In the genomic region with DNA sequence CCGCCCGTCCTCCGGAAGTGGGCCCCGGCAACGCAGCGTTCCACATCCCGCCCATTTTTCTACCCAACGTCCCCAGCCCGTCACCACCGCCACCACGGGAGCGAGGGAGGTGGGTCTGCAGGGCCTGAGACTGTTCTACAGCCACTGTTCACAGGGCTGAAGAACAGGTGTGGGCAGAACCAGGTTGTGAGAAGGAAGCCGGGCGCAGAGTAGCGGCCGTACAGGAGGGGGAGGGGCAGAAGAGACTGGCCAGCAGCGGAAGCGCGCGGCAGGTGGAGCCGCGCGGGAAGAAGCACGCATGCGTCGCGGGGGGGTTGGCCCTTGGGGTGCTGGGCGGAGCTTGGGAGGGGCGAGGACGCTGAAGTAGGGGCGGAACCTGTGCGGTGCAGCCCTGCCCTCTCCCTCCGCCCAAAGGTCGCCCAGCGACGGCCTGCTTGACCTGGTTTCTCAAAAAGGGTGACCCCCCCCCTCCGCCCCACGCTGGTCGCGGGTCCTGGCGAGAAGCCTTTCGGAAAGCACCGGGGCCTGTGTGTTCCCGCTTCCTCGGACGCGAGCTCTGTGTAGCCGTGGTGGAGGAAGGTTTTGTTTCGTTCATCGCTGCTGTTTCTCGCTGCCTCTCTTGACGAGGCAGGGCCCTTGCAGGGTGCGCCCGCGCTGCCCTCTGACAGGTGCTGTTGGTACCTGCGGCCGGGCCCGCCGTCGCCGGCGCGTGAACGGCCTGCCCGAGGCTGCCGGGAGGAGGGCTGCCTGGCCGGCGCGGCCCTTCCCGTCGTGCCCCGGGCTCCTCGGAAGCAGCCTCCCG, we compare ENCODE assay signal across 1 cellular context.
TF ChIP-seq lines count a peak whose summit lies in the region.

No MANE protein-coding gene starts in this region.

TF ChIP-seq in GM12878, 131 proteins besides CTCF, POLR2A, EP300 and RAD21 (continued from another document and continues in another):
- TF ChIP-seq, protein P1, sequence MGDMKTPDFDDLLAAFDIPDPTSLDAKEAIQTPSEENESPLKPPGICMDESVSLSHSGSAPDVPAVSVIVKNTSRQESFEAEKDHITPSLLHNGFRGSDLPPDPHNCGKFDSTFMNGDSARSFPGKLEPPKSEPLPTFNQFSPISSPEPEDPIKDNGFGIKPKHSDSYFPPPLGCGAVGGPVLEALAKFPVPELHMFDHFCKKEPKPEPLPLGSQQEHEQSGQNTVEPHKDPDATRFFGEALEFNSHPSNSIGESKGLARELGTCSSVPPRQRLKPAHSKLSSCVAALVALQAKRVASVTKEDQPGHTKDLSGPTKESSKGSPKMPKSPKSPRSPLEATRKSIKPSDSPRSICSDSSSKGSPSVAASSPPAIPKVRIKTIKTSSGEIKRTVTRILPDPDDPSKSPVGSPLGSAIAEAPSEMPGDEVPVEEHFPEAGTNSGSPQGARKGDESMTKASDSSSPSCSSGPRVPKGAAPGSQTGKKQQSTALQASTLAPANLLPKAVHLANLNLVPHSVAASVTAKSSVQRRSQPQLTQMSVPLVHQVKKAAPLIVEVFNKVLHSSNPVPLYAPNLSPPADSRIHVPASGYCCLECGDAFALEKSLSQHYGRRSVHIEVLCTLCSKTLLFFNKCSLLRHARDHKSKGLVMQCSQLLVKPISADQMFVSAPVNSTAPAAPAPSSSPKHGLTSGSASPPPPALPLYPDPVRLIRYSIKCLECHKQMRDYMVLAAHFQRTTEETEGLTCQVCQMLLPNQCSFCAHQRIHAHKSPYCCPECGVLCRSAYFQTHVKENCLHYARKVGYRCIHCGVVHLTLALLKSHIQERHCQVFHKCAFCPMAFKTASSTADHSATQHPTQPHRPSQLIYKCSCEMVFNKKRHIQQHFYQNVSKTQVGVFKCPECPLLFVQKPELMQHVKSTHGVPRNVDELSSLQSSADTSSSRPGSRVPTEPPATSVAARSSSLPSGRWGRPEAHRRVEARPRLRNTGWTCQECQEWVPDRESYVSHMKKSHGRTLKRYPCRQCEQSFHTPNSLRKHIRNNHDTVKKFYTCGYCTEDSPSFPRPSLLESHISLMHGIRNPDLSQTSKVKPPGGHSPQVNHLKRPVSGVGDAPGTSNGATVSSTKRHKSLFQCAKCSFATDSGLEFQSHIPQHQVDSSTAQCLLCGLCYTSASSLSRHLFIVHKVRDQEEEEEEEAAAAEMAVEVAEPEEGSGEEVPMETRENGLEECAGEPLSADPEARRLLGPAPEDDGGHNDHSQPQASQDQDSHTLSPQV (IDR thresholded peaks at IDR 0.05), result peak; percentile 78; the same call in 1 of the 2 replicates
- TF ChIP-seq SRF (IDR thresholded peaks at IDR 0.05; ENCODE audit: low read depth in 2 of 2, low read length in 2 of 2) (no peak), MXI1 (IDR thresholded peaks at IDR 0.05; ENCODE audit: low read depth, low read length) (peak; percentile 23; the same call in 1 of the 2 replicates), HDAC6 (IDR thresholded peaks at IDR 0.05; ENCODE audit: unreplicated experiment) (no peak), BHLHE40 (IDR thresholded peaks at IDR 0.05; ENCODE audit: borderline replicate concordance in 1 of 2, low read depth in 2 of 2, low read length in 1 of 2) (peak in 1 of 2 experiments; percentile 73; a peak in 2 of 4 replicates), GATAD2B (conservative IDR thresholded peaks at IDR 0.05; ENCODE audit: low read depth) (peak; percentile 94), SREBF2 (IDR thresholded peaks at IDR 0.05; ENCODE audit: low read length) (no peak), ZNF384 (IDR thresholded peaks at IDR 0.05; ENCODE audit: borderline replicate concordance, low read depth, low read length) (no peak), YY1 (IDR thresholded peaks at IDR 0.05; ENCODE audit: low read depth, low read length) (peak; percentile 62; the same call in 1 of the 2 replicates), TAF1 (IDR thresholded peaks at IDR 0.05; ENCODE audit: borderline replicate concordance, low read depth, low read length) (peak; percentile 59; the same call in 1 of the 2 replicates), SMC3 (IDR thresholded peaks at IDR 0.05; ENCODE audit: borderline replicate concordance, low read length) (no peak), CHD4 (IDR thresholded peaks at IDR 0.05) (no peak), TCF12 (IDR thresholded peaks at IDR 0.05; ENCODE audit: low read depth, low read length) (peak; percentile 80), HCFC1 (IDR thresholded peaks at IDR 0.05; ENCODE audit: low read length) (peak; percentile 24; the same call in 1 of the 2 replicates), CBFB (IDR thresholded peaks at IDR 0.05; ENCODE audit: low read depth) (peak; percentile 80), BMI1 (IDR thresholded peaks at IDR 0.05; ENCODE audit: borderline replicate concordance) (peak; percentile 62; the same call in 1 of the 2 replicates), POLR2AphosphoS5 (IDR thresholded peaks at IDR 0.05; ENCODE audit: low read length) (peak; percentile 90), RCOR1 (conservative IDR thresholded peaks at IDR 0.05; ENCODE audit: low read depth, low read length) (peak; percentile 69; the same call in 1 of the 2 replicates), JUND (IDR thresholded peaks at IDR 0.05; ENCODE audit: low read depth, low read length) (no peak), SMARCA5 (IDR thresholded peaks at IDR 0.05) (peak; percentile 89), KAT2A (conservative IDR thresholded peaks at IDR 0.05; ENCODE audit: control insufficient read depth, low read depth, low read length) (no peak), ZZZ3 (IDR thresholded peaks at IDR 0.05; ENCODE audit: control insufficient read depth, insufficient read length, low read depth) (no peak), SIX5 (IDR thresholded peaks at IDR 0.05; ENCODE audit: low read depth, low read length, severe bottlenecking) (no peak), SIN3A (IDR thresholded peaks at IDR 0.05; ENCODE audit: low read depth, low read length) (peak; percentile 70), BRCA1 (IDR thresholded peaks at IDR 0.05; ENCODE audit: low read depth, low read length) (no peak), RAD51 (IDR thresholded peaks at IDR 0.05) (no peak), FOXM1 (IDR thresholded peaks at IDR 0.05; ENCODE audit: low read depth, low read length) (no peak), EED (IDR thresholded peaks at IDR 0.05; ENCODE audit: low read depth) (no peak), JUNB (IDR thresholded peaks at IDR 0.05) (no peak), ETV6 (conservative IDR thresholded peaks at IDR 0.05 in 1 of 2, IDR thresholded peaks at IDR 0.05 in 1 of 2; ENCODE audit: borderline replicate concordance in 1 of 2, low read depth in 1 of 2) (peak in 1 of 2 experiments; percentile 34; a peak in 1 of 4 replicates), POU2F2 (IDR thresholded peaks at IDR 0.05; ENCODE audit: borderline replicate concordance, low read depth, low read length) (peak; percentile 26; the same call in 1 of the 3 replicates), YBX1 (IDR thresholded peaks at IDR 0.05) (no peak), TARDBP (IDR thresholded peaks at IDR 0.05; ENCODE audit: borderline replicate concordance) (no peak; the same call in 1 of the 2 replicates), ASH2L (IDR thresholded peaks at IDR 0.05; ENCODE audit: borderline replicate concordance, low read depth) (no peak), NBN (IDR thresholded peaks at IDR 0.05) (peak; percentile 97), MTA3 (IDR thresholded peaks at IDR 0.05; ENCODE audit: borderline replicate concordance, low read length) (no peak), LARP7 (IDR thresholded peaks at IDR 0.05) (peak; percentile 95), SP1 (IDR thresholded peaks at IDR 0.05; ENCODE audit: low read depth, low read length) (peak; percentile 52), SMAD1 (IDR thresholded peaks at IDR 0.05; ENCODE audit: low read depth, partially characterized antibody) (peak; percentile 72), BACH1 (IDR thresholded peaks at IDR 0.05; ENCODE audit: borderline replicate concordance) (peak; percentile 72; the same call in 1 of the 2 replicates), NRF1 (conservative IDR thresholded peaks at IDR 0.05; ENCODE audit: low read depth, low read length) (peak; percentile 62), ZSCAN29 (IDR thresholded peaks at IDR 0.05) (peak; percentile 64; the same call in 1 of the 2 replicates), ZNF24 (IDR thresholded peaks at IDR 0.05) (no peak)
- TF ChIP-seq, protein P2, sequence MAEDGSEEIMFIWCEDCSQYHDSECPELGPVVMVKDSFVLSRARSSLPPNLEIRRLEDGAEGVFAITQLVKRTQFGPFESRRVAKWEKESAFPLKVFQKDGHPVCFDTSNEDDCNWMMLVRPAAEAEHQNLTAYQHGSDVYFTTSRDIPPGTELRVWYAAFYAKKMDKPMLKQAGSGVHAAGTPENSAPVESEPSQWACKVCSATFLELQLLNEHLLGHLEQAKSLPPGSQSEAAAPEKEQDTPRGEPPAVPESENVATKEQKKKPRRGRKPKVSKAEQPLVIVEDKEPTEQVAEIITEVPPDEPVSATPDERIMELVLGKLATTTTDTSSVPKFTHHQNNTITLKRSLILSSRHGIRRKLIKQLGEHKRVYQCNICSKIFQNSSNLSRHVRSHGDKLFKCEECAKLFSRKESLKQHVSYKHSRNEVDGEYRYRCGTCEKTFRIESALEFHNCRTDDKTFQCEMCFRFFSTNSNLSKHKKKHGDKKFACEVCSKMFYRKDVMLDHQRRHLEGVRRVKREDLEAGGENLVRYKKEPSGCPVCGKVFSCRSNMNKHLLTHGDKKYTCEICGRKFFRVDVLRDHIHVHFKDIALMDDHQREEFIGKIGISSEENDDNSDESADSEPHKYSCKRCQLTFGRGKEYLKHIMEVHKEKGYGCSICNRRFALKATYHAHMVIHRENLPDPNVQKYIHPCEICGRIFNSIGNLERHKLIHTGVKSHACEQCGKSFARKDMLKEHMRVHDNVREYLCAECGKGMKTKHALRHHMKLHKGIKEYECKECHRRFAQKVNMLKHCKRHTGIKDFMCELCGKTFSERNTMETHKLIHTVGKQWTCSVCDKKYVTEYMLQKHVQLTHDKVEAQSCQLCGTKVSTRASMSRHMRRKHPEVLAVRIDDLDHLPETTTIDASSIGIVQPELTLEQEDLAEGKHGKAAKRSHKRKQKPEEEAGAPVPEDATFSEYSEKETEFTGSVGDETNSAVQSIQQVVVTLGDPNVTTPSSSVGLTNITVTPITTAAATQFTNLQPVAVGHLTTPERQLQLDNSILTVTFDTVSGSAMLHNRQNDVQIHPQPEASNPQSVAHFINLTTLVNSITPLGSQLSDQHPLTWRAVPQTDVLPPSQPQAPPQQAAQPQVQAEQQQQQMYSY (CRISPR knock-in tag; IDR thresholded peaks at IDR 0.05), result no peak
- TF ChIP-seq, protein P3, sequence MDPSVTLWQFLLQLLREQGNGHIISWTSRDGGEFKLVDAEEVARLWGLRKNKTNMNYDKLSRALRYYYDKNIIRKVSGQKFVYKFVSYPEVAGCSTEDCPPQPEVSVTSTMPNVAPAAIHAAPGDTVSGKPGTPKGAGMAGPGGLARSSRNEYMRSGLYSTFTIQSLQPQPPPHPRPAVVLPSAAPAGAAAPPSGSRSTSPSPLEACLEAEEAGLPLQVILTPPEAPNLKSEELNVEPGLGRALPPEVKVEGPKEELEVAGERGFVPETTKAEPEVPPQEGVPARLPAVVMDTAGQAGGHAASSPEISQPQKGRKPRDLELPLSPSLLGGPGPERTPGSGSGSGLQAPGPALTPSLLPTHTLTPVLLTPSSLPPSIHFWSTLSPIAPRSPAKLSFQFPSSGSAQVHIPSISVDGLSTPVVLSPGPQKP (IDR thresholded peaks at IDR 0.05; ENCODE audit: low read depth, low read length), result peak; percentile 68
- TF ChIP-seq, protein P4, sequence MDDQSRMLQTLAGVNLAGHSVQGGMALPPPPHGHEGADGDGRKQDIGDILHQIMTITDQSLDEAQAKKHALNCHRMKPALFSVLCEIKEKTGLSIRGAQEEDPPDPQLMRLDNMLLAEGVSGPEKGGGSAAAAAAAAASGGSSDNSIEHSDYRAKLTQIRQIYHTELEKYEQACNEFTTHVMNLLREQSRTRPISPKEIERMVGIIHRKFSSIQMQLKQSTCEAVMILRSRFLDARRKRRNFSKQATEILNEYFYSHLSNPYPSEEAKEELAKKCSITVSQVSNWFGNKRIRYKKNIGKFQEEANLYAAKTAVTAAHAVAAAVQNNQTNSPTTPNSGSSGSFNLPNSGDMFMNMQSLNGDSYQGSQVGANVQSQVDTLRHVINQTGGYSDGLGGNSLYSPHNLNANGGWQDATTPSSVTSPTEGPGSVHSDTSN (IDR thresholded peaks at IDR 0.05; ENCODE audit: insufficient replicate concordance, low read depth, low read length), result no peak
- TF ChIP-seq, protein P5, sequence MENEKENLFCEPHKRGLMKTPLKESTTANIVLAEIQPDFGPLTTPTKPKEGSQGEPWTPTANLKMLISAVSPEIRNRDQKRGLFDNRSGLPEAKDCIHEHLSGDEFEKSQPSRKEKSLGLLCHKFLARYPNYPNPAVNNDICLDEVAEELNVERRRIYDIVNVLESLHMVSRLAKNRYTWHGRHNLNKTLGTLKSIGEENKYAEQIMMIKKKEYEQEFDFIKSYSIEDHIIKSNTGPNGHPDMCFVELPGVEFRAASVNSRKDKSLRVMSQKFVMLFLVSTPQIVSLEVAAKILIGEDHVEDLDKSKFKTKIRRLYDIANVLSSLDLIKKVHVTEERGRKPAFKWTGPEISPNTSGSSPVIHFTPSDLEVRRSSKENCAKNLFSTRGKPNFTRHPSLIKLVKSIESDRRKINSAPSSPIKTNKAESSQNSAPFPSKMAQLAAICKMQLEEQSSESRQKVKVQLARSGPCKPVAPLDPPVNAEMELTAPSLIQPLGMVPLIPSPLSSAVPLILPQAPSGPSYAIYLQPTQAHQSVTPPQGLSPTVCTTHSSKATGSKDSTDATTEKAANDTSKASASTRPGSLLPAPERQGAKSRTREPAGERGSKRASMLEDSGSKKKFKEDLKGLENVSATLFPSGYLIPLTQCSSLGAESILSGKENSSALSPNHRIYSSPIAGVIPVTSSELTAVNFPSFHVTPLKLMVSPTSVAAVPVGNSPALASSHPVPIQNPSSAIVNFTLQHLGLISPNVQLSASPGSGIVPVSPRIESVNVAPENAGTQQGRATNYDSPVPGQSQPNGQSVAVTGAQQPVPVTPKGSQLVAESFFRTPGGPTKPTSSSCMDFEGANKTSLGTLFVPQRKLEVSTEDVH (IDR thresholded peaks at IDR 0.05; ENCODE audit: low read depth, partially characterized antibody), result peak; percentile 91
- TF ChIP-seq, protein P6, sequence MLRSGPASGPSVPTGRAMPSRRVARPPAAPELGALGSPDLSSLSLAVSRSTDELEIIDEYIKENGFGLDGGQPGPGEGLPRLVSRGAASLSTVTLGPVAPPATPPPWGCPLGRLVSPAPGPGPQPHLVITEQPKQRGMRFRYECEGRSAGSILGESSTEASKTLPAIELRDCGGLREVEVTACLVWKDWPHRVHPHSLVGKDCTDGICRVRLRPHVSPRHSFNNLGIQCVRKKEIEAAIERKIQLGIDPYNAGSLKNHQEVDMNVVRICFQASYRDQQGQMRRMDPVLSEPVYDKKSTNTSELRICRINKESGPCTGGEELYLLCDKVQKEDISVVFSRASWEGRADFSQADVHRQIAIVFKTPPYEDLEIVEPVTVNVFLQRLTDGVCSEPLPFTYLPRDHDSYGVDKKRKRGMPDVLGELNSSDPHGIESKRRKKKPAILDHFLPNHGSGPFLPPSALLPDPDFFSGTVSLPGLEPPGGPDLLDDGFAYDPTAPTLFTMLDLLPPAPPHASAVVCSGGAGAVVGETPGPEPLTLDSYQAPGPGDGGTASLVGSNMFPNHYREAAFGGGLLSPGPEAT (IDR thresholded peaks at IDR 0.05; ENCODE audit: low read depth), result peak; percentile 71; the same call in 1 of the 2 replicates
